30 cellular contexts compared by ENCODE assay signal in the genomic region with DNA sequence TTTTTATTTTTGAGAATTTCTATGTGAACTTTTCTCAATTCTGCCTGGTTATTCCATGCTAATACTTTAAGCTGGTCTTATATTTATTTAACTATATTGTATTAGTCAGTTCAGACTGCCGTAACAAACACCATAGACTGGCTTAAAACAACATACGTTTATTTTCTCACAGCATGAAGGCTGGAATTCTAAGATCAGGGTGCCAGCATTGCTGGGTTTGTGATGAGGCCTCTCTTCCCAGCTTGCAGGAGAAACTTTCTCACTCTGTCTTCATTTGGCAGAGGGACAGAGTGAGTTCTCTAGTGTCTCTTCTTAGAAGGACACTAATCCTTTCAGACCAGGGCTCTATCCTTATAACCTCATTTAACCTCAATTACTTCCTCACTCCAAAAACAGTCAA. TPM values are rescaled to one million over a fixed set of nuclear protein-coding genes. Genes with fewer than 3 reads are reported as not detected.
"Had no signal": no experiment of that assay in that cellular context is flagged by ENCODE, and none has a peak within 500 bp of the region (broad histone marks: within the 10 kb centered on the region; RNA-seq: fewer than 3 reads in every experiment).

No MANE protein-coding gene starts in this region.

- H3K4me3 ChIP-seq: adrenal gland, ascending aorta, body of pancreas, breast epithelium, cardiac muscle cell had no signal

- H3K27ac ChIP-seq: adrenal gland, ascending aorta, body of pancreas, brain microvascular endothelial cell, breast epithelium, cardiac muscle cell had no signal

- H3K27me3 ChIP-seq: body of pancreas, brain microvascular endothelial cell, breast epithelium, cardiac muscle cell had no signal

- DNase-seq: activated effector memory CD4-positive, alpha-beta T cell treated with anti-CD3 and anti-CD28 coated beads, Interleukin-2, amount 50 U/mL, for 16 hours; activated effector memory CD4-positive, alpha-beta T cell treated with Interleukin-2 at 50 U/mL for 16 hours; activated gamma-delta T cell; activated gamma-delta T cell treated with Interleukin-2 at 50 U/mL for 16 hours; activated naive CD4-positive, alpha-beta T cell; activated naive CD4-positive, alpha-beta T cell treated with anti-CD3 and anti-CD28 coated beads for 36 hours; activated naive CD4-positive, alpha-beta T cell treated with anti-CD3 and anti-CD28 coated beads, Interleukin-2, amount 10 ng/mL, durations not matched to agents 7 days and 5 days; activated naive CD4-positive, alpha-beta T cell treated with anti-CD3 and anti-CD28 coated beads, Interleukin-2, amount 50 U/mL, for 16 hours; activated naive CD4-positive, alpha-beta T cell treated with Interleukin-2 at 50 U/mL for 16 hours; activated naive CD8-positive, alpha-beta T cell treated with anti-CD3 and anti-CD28 coated beads for 36 hours; activated naive CD8-positive, alpha-beta T cell treated with anti-CD3 and anti-CD28 coated beads, Interleukin-2, amount 10 ng/mL, durations not matched to agents 7 days and 5 days; activated naive CD8-positive, alpha-beta T cell treated with anti-CD3 and anti-CD28 coated beads, Interleukin-2, amount 50 U/mL, for 24 hours; activated T-cell treated with anti-CD3 and anti-CD28 coated beads, Interleukin-2, amount 50 U/mL, for 1 hour; activated T-cell treated with anti-CD3 and anti-CD28 coated beads, Interleukin-2, amount 50 U/mL, for 24 hours; activated T-cell treated with anti-CD3 and anti-CD28 coated beads, Interleukin-2, amount 50 U/mL, for 4 hours; activated T-cell treated with anti-CD3 and anti-CD28 coated beads, Interleukin-2, amount 50 U/mL, for 48 hours; activated T-cell treated with anti-CD3 and anti-CD28 coated beads, Interleukin-2, amount 50 U/mL, for 72 hours; adrenal gland; amniotic stem cell; amygdala; anterior cingulate cortex; aorta; body of pancreas; brain microvascular endothelial cell; caudate nucleus; central memory CD4-positive, alpha-beta T cell; cerebellar nuclear complex had no signal

- H3K36me3 ChIP-seq: adrenal gland, ascending aorta, brain microvascular endothelial cell, breast epithelium, cardiac muscle cell had no signal

- H3K9me3 ChIP-seq: body of pancreas had no signal

- H3K4me1 ChIP-seq: adrenal gland, ascending aorta, body of pancreas, breast epithelium had no signal

RNA-seq across cellular contexts. Expression of a gene that starts 16.2 kb away (rescaled TPM):
- total RNA-seq: activated naive CD8-positive, alpha-beta T cell treated with anti-CD3 and anti-CD28 coated beads, Interleukin-2, amount 10 ng/mL, durations not matched to agents 7 days and 5 days had no signal
